9 cellular contexts compared by ENCODE assay signal in the genomic region with DNA sequence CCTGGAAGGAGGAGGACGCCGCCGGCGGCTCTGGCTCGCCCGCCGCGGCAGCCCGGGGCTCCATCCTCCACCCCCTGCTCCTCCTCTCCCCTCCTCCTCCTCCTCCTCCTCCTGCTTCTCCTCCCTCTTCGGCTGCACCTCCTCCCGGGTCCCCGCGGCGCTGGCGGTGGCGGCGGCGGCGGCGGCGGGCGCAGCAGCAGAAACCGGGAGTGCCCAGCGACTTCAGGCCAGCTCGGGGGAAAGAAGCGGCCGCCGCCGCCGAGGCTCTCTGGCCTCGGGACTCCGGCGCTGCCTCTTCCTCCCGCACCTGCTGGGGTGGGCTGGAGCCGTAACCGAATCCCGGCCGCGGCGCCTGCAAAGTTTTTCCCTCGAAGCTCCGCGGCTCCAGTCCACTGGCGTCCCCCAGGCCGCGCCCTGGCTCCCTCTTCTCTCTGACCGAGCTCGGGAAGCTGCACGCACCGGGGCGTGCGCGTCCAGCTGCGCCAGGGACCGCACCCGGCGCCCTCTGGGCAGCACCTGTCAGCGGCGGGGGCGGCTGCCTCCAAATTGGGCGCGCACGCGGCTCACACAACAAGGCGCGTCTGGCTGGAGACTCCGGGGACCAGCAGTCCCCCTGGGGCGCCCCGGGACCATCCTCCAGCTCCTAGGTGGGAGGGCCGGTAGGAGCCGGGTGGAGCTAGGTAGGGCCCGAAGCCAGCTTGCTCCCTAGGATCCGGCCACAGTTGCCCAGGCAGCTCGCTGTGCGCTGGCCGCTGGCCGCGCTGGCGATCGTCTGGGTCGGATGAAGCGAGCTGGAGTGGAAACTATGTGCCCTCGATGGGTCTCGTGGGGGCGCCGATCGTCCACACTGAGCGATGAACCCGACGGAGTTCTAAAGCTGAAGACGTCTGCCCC. TPM values are rescaled to one million over a fixed set of nuclear protein-coding genes. Genes with fewer than 3 reads are reported as not detected.
DNase-seq lines count a peak whose midpoint lies in the region; ATAC-seq and TF ChIP-seq lines count a peak whose summit lies in the region.
"Had no signal": no experiment of that assay in that cellular context is flagged by ENCODE, and none has a peak within 500 bp of the region (broad histone marks: within the 10 kb centered on the region; RNA-seq: fewer than 3 reads in every experiment).

Gene MCTP1, minus strand, starts transcription at position 583 of the 894 bp plus-strand sequence.

- H3K4me1 ChIP-seq in right cardiac atrium (ENCODE audit: control insufficient read depth, insufficient read depth, low read length) (no peaks in the 10 kb centered on the region), psoas muscle (no peaks in the 10 kb centered on the region)

- intact Hi-C loops in right cardiac atrium (cut with DNase I) (no loop called here), psoas muscle (cut with DNase I) (no loop called here)

- H3K36me3 ChIP-seq in psoas muscle (ENCODE audit: insufficient read depth in 1 of 2, low read depth in 1 of 2), result no peaks in the 10 kb centered on the region

- no peaks in the 10 kb centered on the region for H3K9me3 ChIP-seq in right cardiac atrium (ENCODE audit: control insufficient read depth, low read length)
- no peaks in the 10 kb centered on the region for H3K9me3 ChIP-seq in psoas muscle

- ATAC-seq in HG02571 (IDR thresholded peaks at IDR 0.05; ENCODE audit: unreplicated experiment), result peak; percentile 31
- peak; percentile 62 to 82 for ATAC-seq in right cardiac atrium
- peak in 3 of 4 donors; percentile 23 to 42 (median 29) for ATAC-seq in psoas muscle

- H3K4me3 ChIP-seq in right cardiac atrium (ENCODE audit: low read length) (peak within 1 kb of the TSS; percentile 61), psoas muscle (peak within 1 kb of the TSS; percentile 69)

- peak; percentile 37 for DNase-seq in SIG-M5 treated with dmso at 0.1 percent for 504 hours (lab: John Stamatoyannopoulos, UW; ENCODE audit: unreplicated experiment)
- DNase-seq in SIG-M5 (lab: John Stamatoyannopoulos, UW), result no peak
- peak; percentile 48 for DNase-seq in NCI-H2227 treated with DMSO at 0.1 percent for 48 hours (lab: John Stamatoyannopoulos, UW)
- peak; percentile 14 to 53 (median 50) for DNase-seq in right cardiac atrium
- DNase-seq in psoas muscle, result peak in 1 of 2 donors; percentile 15
- DNase-seq in globus pallidus (ENCODE audit: low spot score), result no peak

- no peaks in the 10 kb centered on the region for H3K27me3 ChIP-seq in right cardiac atrium (ENCODE audit: control insufficient read depth, insufficient read depth)
- H3K27me3 ChIP-seq in psoas muscle (ENCODE audit: insufficient read depth in 3 of 3, low read length in 2 of 3), result peaks cover 13 to 67% (median 13%) of the 10 kb centered on the region in 3 donors

- H3K27ac ChIP-seq in adipose tissue (ENCODE audit: low read depth, low read length) (no peak within 1 kb of the TSS), right cardiac atrium (ENCODE audit: low read length) (no peak within 1 kb of the TSS), psoas muscle (no peak within 1 kb of the TSS)
- H3K27ac ChIP-seq: epithelial cell of prostate had no signal

- 0 to 1% (median 1%) methylated on average over 71 to 91 of the region's 91 CpGs for WGBS in adipose tissue, 3 donors
- under 1% methylated on average over 89 of the region's 91 CpGs for WGBS in right cardiac atrium
- 0 to 1% (median 1%) methylated on average over 43 to 89 of the region's 91 CpGs for WGBS in psoas muscle, 3 donors

- no peak for TF ChIP-seq CTCF in psoas muscle (IDR thresholded peaks at IDR 0.05)

RNA-seq across cellular contexts. Expression of gene MCTP1, which starts in this region (rescaled TPM):
- 10 to 100 TPM in 2 of 3 donors, 1 to 10 TPM in 1; 1.5 to 14.9 (median 13.3) TPM for polyA plus RNA-seq in adipose tissue
- total RNA-seq in right cardiac atrium, result 1 to 10 TPM; 4.1 to 5.7 (median 4.9) TPM
- 0.84 TPM for polyA plus RNA-seq in right cardiac atrium
- total RNA-seq in psoas muscle, result 1 to 10 TPM; 3.0 to 8.8 (median 5.1) TPM
- 1 to 10 TPM; 1.4 to 3.5 (median 2.2) TPM for polyA plus RNA-seq in psoas muscle

Comparison
In these comparisons a context has a peak if more than half of its experiments do, and no peak if none do; other contexts are left out.
1. DNase-seq: peak in SIG-M5 treated with dmso at 0.1 percent for 504 hours (single experiment), NCI-H2227 treated with DMSO at 0.1 percent for 48 hours (single experiment) and right cardiac atrium (3 of 3); none in SIG-M5 (single experiment) and globus pallidus (single experiment).
2. Peak in every context shown above with its lines, with median percentiles within 50 percentile points of each other: ATAC-seq.